Comparison of ENCODE assay signal across 12 cellular contexts in genomic region chr9:88949961-88950340, GRCh38. TPM values are rescaled to one million over a fixed set of nuclear protein-coding genes. Genes with fewer than 3 reads are reported as not detected.
DNase-seq lines count a peak whose midpoint lies in the region; ATAC-seq, FAIRE-seq and TF ChIP-seq lines count a peak whose summit lies in the region.
"Had no signal": no experiment of that assay in that cellular context is flagged by ENCODE, and none has a peak within 500 bp of the region (broad histone marks: within the 10 kb centered on the region; RNA-seq: fewer than 3 reads in every experiment).

No MANE protein-coding gene starts in this region.

- TF ChIP-seq POLR2A in heart left ventricle (IDR thresholded peaks at IDR 0.05) = no peak

- no peak overlapping the region for H3K4me3 Mint-ChIP-seq in activated CD8-positive, alpha-beta T cell treated with anti-CD3 and anti-CD28 coated beads for 36 hours
- no peak overlapping the region for H3K4me3 Mint-ChIP-seq in activated CD8-positive, alpha-beta T cell treated with anti-CD3 and anti-CD28 coated beads, Interleukin-2, amount 10 ng/mL, durations not matched to agents 7 days and 5 days
- no peak overlapping the region for H3K4me3 Mint-ChIP-seq in stimulated activated naive B cell treated with anti-CD40 and anti-IgM and Interleukin-4, amounts not matched to agents 10 μg/mL and 1 μg/mL and 100 μg/mL, for 72 hours

- H3K27ac ChIP-seq in SJSA1 (peak overlapping the region; percentile 39), heart left ventricle (peak overlapping the region in 9 of 12 donors; percentile 34 to 80 (median 65))
- H3K27ac ChIP-seq: psoas muscle, VCaP had no signal

- H3K36me3 ChIP-seq in SJSA1 (no peaks in the 10 kb centered on the region), heart left ventricle (no peaks in the 10 kb centered on the region)
- H3K36me3 ChIP-seq: Peyer's patch had no signal

- no peak overlapping the region for H3K27ac Mint-ChIP-seq in activated CD8-positive, alpha-beta T cell treated with anti-CD3 and anti-CD28 coated beads for 36 hours
- H3K27ac Mint-ChIP-seq in activated CD8-positive, alpha-beta T cell treated with anti-CD3 and anti-CD28 coated beads, Interleukin-2, amount 10 ng/mL, durations not matched to agents 7 days and 5 days = no peak overlapping the region
- H3K27ac Mint-ChIP-seq in stimulated activated naive B cell treated with anti-CD40 and anti-IgM and Interleukin-4, amounts not matched to agents 10 μg/mL and 1 μg/mL and 100 μg/mL, for 72 hours = no peak overlapping the region

- CTCF ChIA-PET in activated CD8-positive, alpha-beta T cell treated with anti-CD3 and anti-CD28 coated beads for 36 hours (lab: Charles Lee) = no interaction called here
- CTCF ChIA-PET in activated CD8-positive, alpha-beta T cell treated with anti-CD3 and anti-CD28 coated beads, Interleukin-2, amount 10 ng/mL, durations not matched to agents 7 days and 5 days (lab: Charles Lee) = no interaction called here

- peaks cover 6% of the 10 kb centered on the region for H3K27me3 Mint-ChIP-seq in activated CD8-positive, alpha-beta T cell treated with anti-CD3 and anti-CD28 coated beads for 36 hours
- H3K27me3 Mint-ChIP-seq in activated CD8-positive, alpha-beta T cell treated with anti-CD3 and anti-CD28 coated beads, Interleukin-2, amount 10 ng/mL, durations not matched to agents 7 days and 5 days (ENCODE audit: low read depth) = peaks cover 7% of the 10 kb centered on the region
- peaks cover 55 to 61% of the 10 kb centered on the region in 2 donors for H3K27me3 Mint-ChIP-seq in stimulated activated naive B cell treated with anti-CD40 and anti-IgM and Interleukin-4, amounts not matched to agents 10 μg/mL and 1 μg/mL and 100 μg/mL, for 72 hours

- TF ChIP-seq CTCF in activated CD8-positive, alpha-beta T cell treated with anti-CD3 and anti-CD28 coated beads for 36 hours (IDR thresholded peaks at IDR 0.05) = no peak
- TF ChIP-seq CTCF in heart left ventricle (IDR thresholded peaks at IDR 0.05) (no peak), D721Med (IDR thresholded peaks at IDR 0.05; ENCODE audit: insufficient read depth, missing control alignments) (no peak)

- H3K9me3 ChIP-seq in SJSA1 (replicated peaks) = no peaks in the 10 kb centered on the region
- no peaks in the 10 kb centered on the region for H3K9me3 ChIP-seq in heart left ventricle
- H3K9me3 ChIP-seq: Peyer's patch, psoas muscle had no signal

- 15 to 64% (median 40%) methylated on average over 1 of the region's 1 CpG for WGBS in heart left ventricle, 4 donors

- H3K36me3 Mint-ChIP-seq in activated CD8-positive, alpha-beta T cell treated with anti-CD3 and anti-CD28 coated beads for 36 hours (ENCODE audit: low read depth) = no peaks in the 10 kb centered on the region
- H3K36me3 Mint-ChIP-seq in activated CD8-positive, alpha-beta T cell treated with anti-CD3 and anti-CD28 coated beads, Interleukin-2, amount 10 ng/mL, durations not matched to agents 7 days and 5 days (ENCODE audit: low read depth) = no peaks in the 10 kb centered on the region
- H3K36me3 Mint-ChIP-seq in stimulated activated naive B cell treated with anti-CD40 and anti-IgM and Interleukin-4, amounts not matched to agents 10 μg/mL and 1 μg/mL and 100 μg/mL, for 72 hours = no peaks in the 10 kb centered on the region

- H3K9me3 Mint-ChIP-seq in activated CD8-positive, alpha-beta T cell treated with anti-CD3 and anti-CD28 coated beads for 36 hours = no peaks in the 10 kb centered on the region
- no peaks in the 10 kb centered on the region for H3K9me3 Mint-ChIP-seq in activated CD8-positive, alpha-beta T cell treated with anti-CD3 and anti-CD28 coated beads, Interleukin-2, amount 10 ng/mL, durations not matched to agents 7 days and 5 days (ENCODE audit: insufficient read depth)
- no peaks in the 10 kb centered on the region for H3K9me3 Mint-ChIP-seq in stimulated activated naive B cell treated with anti-CD40 and anti-IgM and Interleukin-4, amounts not matched to agents 10 μg/mL and 1 μg/mL and 100 μg/mL, for 72 hours

- peaks cover 2% of the 10 kb centered on the region for H3K4me1 Mint-ChIP-seq in activated CD8-positive, alpha-beta T cell treated with anti-CD3 and anti-CD28 coated beads for 36 hours (ENCODE audit: low read depth)
- H3K4me1 Mint-ChIP-seq in activated CD8-positive, alpha-beta T cell treated with anti-CD3 and anti-CD28 coated beads, Interleukin-2, amount 10 ng/mL, durations not matched to agents 7 days and 5 days (ENCODE audit: low read depth) = peaks cover 9% of the 10 kb centered on the region
- peaks cover 7 to 8% of the 10 kb centered on the region in 2 donors for H3K4me1 Mint-ChIP-seq in stimulated activated naive B cell treated with anti-CD40 and anti-IgM and Interleukin-4, amounts not matched to agents 10 μg/mL and 1 μg/mL and 100 μg/mL, for 72 hours

- ATAC-seq in activated CD8-positive, alpha-beta T cell treated with anti-CD3 and anti-CD28 coated beads for 36 hours = peak; percentile 65
- ATAC-seq in activated CD8-positive, alpha-beta T cell treated with anti-CD3 and anti-CD28 coated beads, Interleukin-2, amount 10 ng/mL, durations not matched to agents 7 days and 5 days = no peak
- no peak for ATAC-seq in heart left ventricle
- ATAC-seq in stimulated activated naive B cell treated with anti-CD40 and anti-IgM and Interleukin-4, amounts not matched to agents 10 μg/mL and 1 μg/mL and 100 μg/mL, for 72 hours (replicated peaks) = peak; percentile 86 to 90

- in situ Hi-C loops in ACHN (cut with HindIII; ENCODE audit: low pct_ligation_motif_present, low pct_unique_long_range_greater_than_20kb, low sequenced_read_pairs) = no loop called here

- H3K4me3 ChIP-seq in SJSA1 = no peak overlapping the region
- H3K4me3 ChIP-seq in heart left ventricle = no peak overlapping the region
- H3K4me3 ChIP-seq: Peyer's patch, psoas muscle had no signal

- H3K27me3 ChIP-seq in SJSA1 (replicated peaks) (no peaks in the 10 kb centered on the region), heart left ventricle (no peaks in the 10 kb centered on the region)
- H3K27me3 ChIP-seq: Peyer's patch had no signal

- DNase-seq in activated CD8-positive, alpha-beta T cell treated with anti-CD3 and anti-CD28 coated beads for 36 hours = peak; percentile 37
- DNase-seq in activated CD8-positive, alpha-beta T cell treated with anti-CD3 and anti-CD28 coated beads, Interleukin-2, amount 10 ng/mL, durations not matched to agents 7 days and 5 days = no peak
- peak in 1 of 2 experiments; percentile 37 for DNase-seq in SJSA1 (ENCODE audit: low read depth in 1 of 2, low spot score in 2 of 2)
- no peak for DNase-seq in heart left ventricle
- peak; percentile 11 for DNase-seq in stimulated activated naive B cell treated with anti-CD40 and anti-IgM and Interleukin-4, amounts not matched to agents 10 μg/mL and 1 μg/mL and 100 μg/mL, for 72 hours
- DNase-seq in ACHN = no peak
- no peak for DNase-seq in D721Med (ENCODE audit: insufficient read length, low spot score)
- DNase-seq in DMS53 (lab: John Stamatoyannopoulos, UW) = no peak
- DNase-seq: erythroblast, Peyer's patch, psoas muscle had no signal

- POLR2A ChIA-PET in activated CD8-positive, alpha-beta T cell treated with anti-CD3 and anti-CD28 coated beads for 36 hours (lab: Charles Lee) = no interaction called here
- POLR2A ChIA-PET in activated CD8-positive, alpha-beta T cell treated with anti-CD3 and anti-CD28 coated beads, Interleukin-2, amount 10 ng/mL, durations not matched to agents 7 days and 5 days (lab: Charles Lee) = no interaction called here

- H3K4me1 ChIP-seq in SJSA1 (replicated peaks) = peaks cover 57% of the 10 kb centered on the region
- peaks cover 4 to 51% (median 33%) of the 10 kb centered on the region in 12 donors for H3K4me1 ChIP-seq in heart left ventricle
- H3K4me1 ChIP-seq: psoas muscle had no signal

- intact Hi-C loops in activated CD8-positive, alpha-beta T cell treated with anti-CD3 and anti-CD28 coated beads for 36 hours (cut with micrococcal nuclease) = no loop called here
- intact Hi-C loops in heart left ventricle (cut with DNase I) = loop anchor here in 2 of 10 donors (5.0 kb wide), 2 partner anchors 37 to 42 kb away; partner anchors contain the start of gene S1PR3 (in 1 of the 2)

- FAIRE-seq in D721Med (lab: Jason Lieb, UNC) = no peak

RNA-seq across cellular contexts. Expression of gene S1PR3, which starts 41.3 kb away (rescaled TPM):
- total RNA-seq in activated CD8-positive, alpha-beta T cell treated with anti-CD3 and anti-CD28 coated beads for 36 hours = under 1 TPM; 0.36 to 0.58 TPM
- total RNA-seq in activated CD8-positive, alpha-beta T cell treated with anti-CD3 and anti-CD28 coated beads, Interleukin-2, amount 10 ng/mL, durations not matched to agents 7 days and 5 days = not detected
- total RNA-seq in SJSA1 (2014; rRNA removed; shearing (Covaris generic)) = 12.5 and 25.8 TPM in 2 replicates
- total RNA-seq in heart left ventricle = 10 to 100 TPM in 7 of 9 donors, 1 to 10 TPM in 2; 7.4 to 50.3 (median 29.6) TPM
- 10 to 100 TPM; 13.9 to 14.1 TPM for polyA plus RNA-seq in heart left ventricle

Comparison
In these comparisons a context has a peak if more than half of its experiments do, and no peak if none do; other contexts are left out.
1. ATAC-seq: peak in activated CD8-positive, alpha-beta T cell treated with anti-CD3 and anti-CD28 coated beads for 36 hours (single experiment) and stimulated activated naive B cell treated with anti-CD40 and anti-IgM and Interleukin-4, amounts not matched to agents 10 μg/mL and 1 μg/mL and 100 μg/mL, for 72 hours (2 of 2); none in activated CD8-positive, alpha-beta T cell treated with anti-CD3 and anti-CD28 coated beads, Interleukin-2, amount 10 ng/mL, durations not matched to agents 7 days and 5 days (single experiment) and heart left ventricle (0 of 4).
2. DNase-seq: peak in activated CD8-positive, alpha-beta T cell treated with anti-CD3 and anti-CD28 coated beads for 36 hours (single experiment) and stimulated activated naive B cell treated with anti-CD40 and anti-IgM and Interleukin-4, amounts not matched to agents 10 μg/mL and 1 μg/mL and 100 μg/mL, for 72 hours (single experiment); none in activated CD8-positive, alpha-beta T cell treated with anti-CD3 and anti-CD28 coated beads, Interleukin-2, amount 10 ng/mL, durations not matched to agents 7 days and 5 days (single experiment), heart left ventricle (0 of 5), ACHN (single experiment), D721Med (single experiment) and DMS53 (single experiment).